Comparison of ENCODE assay signal across 9 cellular contexts in genomic region chr2:159035790-159036411, GRCh38.
DNase-seq lines count a peak whose midpoint lies in the region; ATAC-seq and TF ChIP-seq lines count a peak whose summit lies in the region.
"Had no signal": no experiment of that assay in that cellular context is flagged by ENCODE, and none has a peak within 500 bp of the region (broad histone marks: within the 10 kb centered on the region; RNA-seq: fewer than 3 reads in every experiment).

No MANE protein-coding gene starts in this region.

- no peak for TF ChIP-seq EP300 in gastroesophageal sphincter (IDR thresholded peaks at IDR 0.05)

- no peaks in the 10 kb centered on the region for H3K27me3 ChIP-seq in CD8-positive, alpha-beta memory T cell (ENCODE audit: insufficient read depth, low read length, poor library complexity, severe bottlenecking)
- H3K27me3 ChIP-seq in RWPE2 (ENCODE audit: insufficient read depth, poor library complexity, severe bottlenecking): no peaks in the 10 kb centered on the region
- no peaks in the 10 kb centered on the region for H3K27me3 ChIP-seq in gastroesophageal sphincter

- peaks cover 0 to 5% (median 2%) of the 10 kb centered on the region in 5 donors for H3K9me3 Mint-ChIP-seq in CD8-positive, alpha-beta memory T cell

- TF ChIP-seq POLR2A in gastroesophageal sphincter (IDR thresholded peaks at IDR 0.05): no peak

- H3K9me3 ChIP-seq in CD8-positive, alpha-beta memory T cell (ENCODE audit: low read length): no peaks in the 10 kb centered on the region
- H3K9me3 ChIP-seq in RWPE2 (ENCODE audit: severe bottlenecking): no peaks in the 10 kb centered on the region
- H3K9me3 ChIP-seq in gastroesophageal sphincter: peaks cover 0 to under 1% (median 0%) of the 10 kb centered on the region in 3 donors

- H3K4me3 Mint-ChIP-seq in CD8-positive, alpha-beta memory T cell: no peak overlapping the region
- H3K4me3 Mint-ChIP-seq: dendritic cell treated with granulocyte-macrophage colony-stimulating factor and Interleukin-4, amounts not matched to agents 40 ng/mL and 50 ng/mL, for 4 days had no signal

- POLR2A ChIA-PET in CD8-positive, alpha-beta memory T cell (lab: Charles Lee): no interaction called here

- TF ChIP-seq CTCF in RWPE2 (IDR thresholded peaks at IDR 0.05; ENCODE audit: poor library complexity, severe bottlenecking) (peak; percentile 46), gastroesophageal sphincter (IDR thresholded peaks at IDR 0.05) (peak in 3 of 4 experiments; percentile 23 to 35 (median 28)), retinal pigment epithelial cell (conservative IDR thresholded peaks at IDR 0.05; ENCODE audit: low read depth, low read length) (peak; percentile 54)

- H3K27ac Mint-ChIP-seq in CD8-positive, alpha-beta memory T cell: no peak overlapping the region
- H3K27ac Mint-ChIP-seq: dendritic cell treated with granulocyte-macrophage colony-stimulating factor and Interleukin-4, amounts not matched to agents 40 ng/mL and 50 ng/mL, for 4 days had no signal

- H3K4me1 Mint-ChIP-seq in CD8-positive, alpha-beta memory T cell: no peaks in the 10 kb centered on the region

- no peak overlapping the region for H3K27ac ChIP-seq in CD8-positive, alpha-beta memory T cell (ENCODE audit: low read depth, low read length)
- H3K27ac ChIP-seq in RWPE2 (ENCODE audit: poor library complexity, severe bottlenecking) (no peak overlapping the region), gastroesophageal sphincter (no peak overlapping the region)

- no peaks in the 10 kb centered on the region for H3K4me1 ChIP-seq in CD8-positive, alpha-beta memory T cell (ENCODE audit: insufficient read depth, low read length)
- H3K4me1 ChIP-seq in RWPE2 (ENCODE audit: insufficient read depth, poor library complexity, severe bottlenecking) (peaks cover 5% of the 10 kb centered on the region), gastroesophageal sphincter (peaks cover 4 to 39% (median 5%) of the 10 kb centered on the region in 3 donors)

- peak in 3 of 5 donors; percentile 17 to 25 (median 18) for DNase-seq in CD8-positive, alpha-beta memory T cell
- DNase-seq in HT-29 (ENCODE audit: low spot score) (peak; percentile 84), RWPE2 (ENCODE audit: low spot score) (no peak), retinal pigment epithelial cell (ENCODE audit: low read depth) (no peak), NCI-H446 (lab: John Stamatoyannopoulos, UW) (no peak)

- WGBS in gastroesophageal sphincter (ENCODE audit: low coverage in 1 of 2), 2 donors: 80 to 87% methylated on average over 2 to 9 of the region's 10 CpGs

- no peak overlapping the region for H3K4me3 ChIP-seq in CD8-positive, alpha-beta memory T cell (ENCODE audit: low read length)
- H3K4me3 ChIP-seq in RWPE2 (ENCODE audit: severe bottlenecking) (no peak overlapping the region), gastroesophageal sphincter (no peak overlapping the region), retinal pigment epithelial cell (ENCODE audit: low read length) (no peak overlapping the region)

- no peaks in the 10 kb centered on the region for H3K36me3 Mint-ChIP-seq in CD8-positive, alpha-beta memory T cell

- H3K27me3 Mint-ChIP-seq in CD8-positive, alpha-beta memory T cell: peaks cover 2% of the 10 kb centered on the region in 2 donors
- H3K27me3 Mint-ChIP-seq: dendritic cell treated with granulocyte-macrophage colony-stimulating factor and Interleukin-4, amounts not matched to agents 40 ng/mL and 50 ng/mL, for 4 days had no signal

- ATAC-seq in RWPE2 (ENCODE audit: low read depth) (peak; percentile 95), gastroesophageal sphincter (no peak), HG03354 (IDR thresholded peaks at IDR 0.05; ENCODE audit: poor library complexity, severe bottlenecking, unreplicated experiment) (no peak), HG03460 (IDR thresholded peaks at IDR 0.05; ENCODE audit: unreplicated experiment) (no peak)

- no peaks in the 10 kb centered on the region for H3K36me3 ChIP-seq in CD8-positive, alpha-beta memory T cell (ENCODE audit: insufficient read depth, low read length)
- H3K36me3 ChIP-seq in RWPE2 (ENCODE audit: low read depth) (no peaks in the 10 kb centered on the region), gastroesophageal sphincter (peaks cover 0 to under 1% of the 10 kb centered on the region in 2 donors)

- CTCF ChIA-PET in CD8-positive, alpha-beta memory T cell (lab: Charles Lee): interaction anchor here (2.0 kb wide), 1 partner anchor 83 kb away, joined by 7 read pairs; no protein-coding TSS in a partner anchor

Comparison
In these comparisons a context has a peak if more than half of its experiments do, and no peak if none do; other contexts are left out.
1. DNase-seq: peak in CD8-positive, alpha-beta memory T cell (3 of 5) and HT-29 (single experiment); none in RWPE2 (single experiment), retinal pigment epithelial cell (single experiment) and NCI-H446 (0 of 2).
2. Peak in every context shown above with its lines, with median percentiles within 50 percentile points of each other: CTCF ChIP-seq.